In the genomic region with DNA sequence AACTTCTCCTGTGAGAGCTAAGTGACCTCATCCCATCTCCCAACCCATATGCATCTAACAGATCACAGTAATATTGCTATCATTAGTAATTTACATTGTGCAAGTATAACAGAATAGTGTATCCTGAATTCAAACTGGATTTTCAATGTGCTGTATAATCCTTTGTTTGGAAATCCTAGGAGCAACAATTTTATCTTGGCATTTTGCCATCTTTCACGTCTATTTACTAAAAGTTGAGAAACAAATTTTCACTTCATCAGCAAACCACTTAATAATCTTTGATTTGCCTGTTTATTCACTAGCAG, we compare ENCODE assay signal across 9 cellular contexts. TPM values are rescaled to one million over a fixed set of nuclear protein-coding genes. Genes with fewer than 3 reads are reported as not detected.
DNase-seq lines count a peak whose midpoint lies in the region; ATAC-seq, FAIRE-seq and TF ChIP-seq lines count a peak whose summit lies in the region.
"Had no signal": no experiment of that assay in that cellular context is flagged by ENCODE, and none has a peak within 500 bp of the region (broad histone marks: within the 10 kb centered on the region; RNA-seq: fewer than 3 reads in every experiment).

No MANE protein-coding gene starts in this region.

- H3K9me1 ChIP-seq in keratinocyte (ENCODE audit: control insufficient read depth, extremely low read depth, insufficient read depth, low read length) = no peaks in the 10 kb centered on the region

- H3K27me3 ChIP-seq in keratinocyte (ENCODE audit: control insufficient read depth, extremely low read depth, insufficient read depth, low read length) (no peaks in the 10 kb centered on the region), uterus (no peaks in the 10 kb centered on the region)
- H3K27me3 ChIP-seq: SJSA1 had no signal

- no peak for TF ChIP-seq POLR2A in uterus (IDR thresholded peaks at IDR 0.05)

- no peak overlapping the region for H3K9ac ChIP-seq in keratinocyte (ENCODE audit: control insufficient read depth, extremely low read depth, insufficient read depth, low read length)

- no peaks in the 10 kb centered on the region for H4K20me1 ChIP-seq in keratinocyte (ENCODE audit: control insufficient read depth, extremely low read depth, insufficient read depth, low read length)

- H2AFZ ChIP-seq in keratinocyte (ENCODE audit: control insufficient read depth, low read length) = no peak overlapping the region

- peaks cover 0 to 2% of the 10 kb centered on the region in 2 experiments for H3K36me3 ChIP-seq in keratinocyte (ENCODE audit: control insufficient read depth in 2 of 2, extremely low read depth in 1 of 2, insufficient read depth in 2 of 2, low read length in 2 of 2)
- no peaks in the 10 kb centered on the region for H3K36me3 ChIP-seq in uterus

- H3K4me3 Mint-ChIP-seq in stimulated activated naive CD8-positive, alpha-beta T cell treated with anti-CD3 and anti-CD28 coated beads, Interleukin-15, Interleukin-2, amounts not matched to agents 100 ng/mL and 50 ng/mL, for 24 hours = peak overlapping the region; percentile 96
- H3K4me3 Mint-ChIP-seq in activated T-helper 17 cell treated with anti-CD3 and anti-CD28 coated beads, Interleukin-2, amount 50 U/mL, for 72 hours = peak overlapping the region; percentile 84

- H3K4me2 ChIP-seq in keratinocyte (ENCODE audit: control insufficient read depth, extremely low read depth, insufficient read depth, low read depth, low read length) = peak overlapping the region; percentile 95

- dilution Hi-C loops in keratinocyte (cut with MboI; ENCODE audit: extremely low pct_ligation_motif_present, low sequenced_read_pairs) = no loop called here

- H3K4me1 ChIP-seq in keratinocyte (ENCODE audit: control insufficient read depth, extremely low read depth, insufficient read depth, low read length) = peaks cover 23% of the 10 kb centered on the region
- H3K4me1 ChIP-seq in uterus = peaks cover 0 to 7% of the 10 kb centered on the region in 2 donors

- no peaks in the 10 kb centered on the region for H3K27me3 Mint-ChIP-seq in stimulated activated naive CD8-positive, alpha-beta T cell treated with anti-CD3 and anti-CD28 coated beads, Interleukin-15, Interleukin-2, amounts not matched to agents 100 ng/mL and 50 ng/mL, for 24 hours
- no peaks in the 10 kb centered on the region for H3K27me3 Mint-ChIP-seq in activated T-helper 17 cell treated with anti-CD3 and anti-CD28 coated beads, Interleukin-2, amount 50 U/mL, for 72 hours

- no peak overlapping the region for H3K27ac Mint-ChIP-seq in stimulated activated naive CD8-positive, alpha-beta T cell treated with anti-CD3 and anti-CD28 coated beads, Interleukin-15, Interleukin-2, amounts not matched to agents 100 ng/mL and 50 ng/mL, for 24 hours
- H3K27ac Mint-ChIP-seq in activated T-helper 17 cell treated with anti-CD3 and anti-CD28 coated beads, Interleukin-2, amount 50 U/mL, for 72 hours = peak overlapping the region; percentile 94

- H3K27ac ChIP-seq in keratinocyte (ENCODE audit: control insufficient read depth, insufficient read depth, low read length) (no peak overlapping the region), uterus (peak overlapping the region; percentile 19 to 99)
- H3K27ac ChIP-seq: SJSA1 had no signal

- no peak for FAIRE-seq in keratinocyte (lab: Jason Lieb, UNC)

- ATAC-seq in stimulated activated naive CD8-positive, alpha-beta T cell treated with anti-CD3 and anti-CD28 coated beads, Interleukin-15, Interleukin-2, amounts not matched to agents 100 U/mL and 50 U/mL, for 24 hours = no peak
- no peak for ATAC-seq in activated T-helper 17 cell treated with anti-CD3 and anti-CD28 coated beads, Interleukin-2, amount 50 U/mL, for 72 hours (replicated peaks)

- no peak for DNase-seq in stimulated activated naive CD8-positive, alpha-beta T cell treated with anti-CD3 and anti-CD28 coated beads, Interleukin-15, Interleukin-2, amounts not matched to agents 100 U/mL and 50 U/mL, for 24 hours
- DNase-seq in keratinocyte (ENCODE audit: low read depth, low spot score) (no peak), uterus (no peak), ecto neural progenitor cell (ENCODE audit: low spot score) (no peak), amygdala (lab: John Stamatoyannopoulos, UW) (no peak), C1 segment of cervical spinal cord (lab: John Stamatoyannopoulos, UW) (no peak)

- no peak overlapping the region for H3K4me3 ChIP-seq in keratinocyte (ENCODE audit: control insufficient read depth in 2 of 3, extremely low read depth in 1 of 3, insufficient read depth in 2 of 3, low read depth in 1 of 3, low read length in 3 of 3)
- no peak overlapping the region for H3K4me3 ChIP-seq in uterus
- H3K4me3 ChIP-seq: SJSA1 had no signal

- H3K9me3 Mint-ChIP-seq in stimulated activated naive CD8-positive, alpha-beta T cell treated with anti-CD3 and anti-CD28 coated beads, Interleukin-15, Interleukin-2, amounts not matched to agents 100 ng/mL and 50 ng/mL, for 24 hours = no peaks in the 10 kb centered on the region
- no peaks in the 10 kb centered on the region for H3K9me3 Mint-ChIP-seq in activated T-helper 17 cell treated with anti-CD3 and anti-CD28 coated beads, Interleukin-2, amount 50 U/mL, for 72 hours

- H3K9me3 ChIP-seq in keratinocyte (ENCODE audit: control insufficient read depth, low read depth, low read length) = no peaks in the 10 kb centered on the region
- no peaks in the 10 kb centered on the region for H3K9me3 ChIP-seq in uterus
- H3K9me3 ChIP-seq: SJSA1 had no signal

- TF ChIP-seq CTCF in keratinocyte (optimal IDR thresholded peaks at IDR 0.05 in 1 of 3, IDR thresholded peaks at IDR 0.05 in 1 of 3, conservative IDR thresholded peaks at IDR 0.05 in 1 of 3; ENCODE audit: extremely low read depth in 1 of 3, insufficient read depth in 2 of 3, low read length in 3 of 3) (no peak), uterus (IDR thresholded peaks at IDR 0.05) (no peak)

- intact Hi-C loops in uterus (cut with DNase I; ENCODE audit: low total_unique reads) = no loop called here

- peaks cover 30% of the 10 kb centered on the region for H3K36me3 Mint-ChIP-seq in stimulated activated naive CD8-positive, alpha-beta T cell treated with anti-CD3 and anti-CD28 coated beads, Interleukin-15, Interleukin-2, amounts not matched to agents 100 ng/mL and 50 ng/mL, for 24 hours (ENCODE audit: low read depth)
- peaks cover 80% of the 10 kb centered on the region for H3K36me3 Mint-ChIP-seq in activated T-helper 17 cell treated with anti-CD3 and anti-CD28 coated beads, Interleukin-2, amount 50 U/mL, for 72 hours (ENCODE audit: low read depth)

- H3K4me1 Mint-ChIP-seq in stimulated activated naive CD8-positive, alpha-beta T cell treated with anti-CD3 and anti-CD28 coated beads, Interleukin-15, Interleukin-2, amounts not matched to agents 100 ng/mL and 50 ng/mL, for 24 hours (ENCODE audit: low read depth) = peaks cover 68% of the 10 kb centered on the region
- H3K4me1 Mint-ChIP-seq in activated T-helper 17 cell treated with anti-CD3 and anti-CD28 coated beads, Interleukin-2, amount 50 U/mL, for 72 hours = peaks cover 24% of the 10 kb centered on the region

- peaks cover 78% of the 10 kb centered on the region for H3K79me2 ChIP-seq in keratinocyte (ENCODE audit: control insufficient read depth, insufficient read depth, low read length)

RNA-seq across cellular contexts. Expression of a gene that starts 3.8 kb away (rescaled TPM):
- 100 to 1,000 TPM in 1 of 2 donors, 10 to 100 TPM in 1; 84.9 to 122 TPM for total RNA-seq in activated T-helper 17 cell treated with anti-CD3 and anti-CD28 coated beads, Interleukin-2, amount 50 U/mL, for 72 hours
- polyA plus RNA-seq in keratinocyte = 17.8 to 53.8 TPM (median 30.6 TPM) in 3 replicates
- polyA plus RNA-seq in keratinocyte (2011; ENCODE audit: low read depth) = 11.8 TPM
- 15.8 and 35.3 TPM in 2 replicates for polyA plus RNA-seq in keratinocyte (2011; cell fraction: cytosol; rRNA removed)
- 26.2 and 31.7 TPM in 2 replicates for polyA plus RNA-seq in keratinocyte (2011; cell fraction: nucleus; rRNA removed)
- 16.5 and 27.9 TPM in 2 replicates for polyA plus RNA-seq in keratinocyte (2012; ENCODE audit: low replicate concordance)
- 3.2 to 49.0 TPM (median 23.1 TPM) in 3 replicates for polyA minus RNA-seq in keratinocyte
- 20.0 TPM for polyA minus RNA-seq in keratinocyte (2011; cell fraction: cytosol; rRNA and poly(A)+ RNA removed)
- polyA minus RNA-seq in keratinocyte (2011; cell fraction: nucleus; rRNA and poly(A)+ RNA removed) = 14.8 and 34.1 TPM in 2 replicates
- 100 to 1,000 TPM in 1 of 4 donors, 10 to 100 TPM in 3; 35.6 to 100 (median 55.4) TPM for total RNA-seq in uterus
